12 cellular contexts compared by ENCODE assay signal in the genomic region with DNA sequence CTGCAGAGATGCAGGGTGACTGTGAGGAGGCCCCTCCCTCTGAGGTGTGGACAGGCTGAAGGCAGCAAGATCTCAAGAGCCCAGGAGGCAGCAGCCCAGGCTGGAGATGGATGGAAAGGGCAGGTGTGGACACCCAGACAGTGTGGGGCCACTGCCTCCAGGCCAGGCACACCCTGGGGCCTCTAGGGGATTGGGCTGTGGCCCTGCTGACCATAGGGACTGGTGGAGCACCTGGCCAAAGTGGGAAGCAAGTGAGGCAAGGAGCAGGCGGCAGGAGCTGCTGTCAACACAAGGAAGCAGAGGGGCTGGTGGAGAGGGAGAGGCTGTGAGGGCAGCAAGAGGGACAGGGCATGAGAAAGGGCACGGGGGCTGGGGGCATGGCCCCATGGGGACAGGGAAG. TPM values are rescaled to one million over a fixed set of nuclear protein-coding genes. Genes with fewer than 3 reads are reported as not detected.
DNase-seq lines count a peak whose midpoint lies in the region; ATAC-seq and TF ChIP-seq lines count a peak whose summit lies in the region.
"Had no signal": no experiment of that assay in that cellular context is flagged by ENCODE, and none has a peak within 500 bp of the region (broad histone marks: within the 10 kb centered on the region; RNA-seq: fewer than 3 reads in every experiment).

No MANE protein-coding gene starts in this region.

- peaks cover 21% of the 10 kb centered on the region for H3K4me1 Mint-ChIP-seq in osteocyte (ENCODE audit: unreplicated experiment)

- peaks cover 24% of the 10 kb centered on the region for H3K9me3 ChIP-seq in NT2/D1 (ENCODE audit: insufficient read depth, low read length)
- H3K9me3 ChIP-seq in duodenal mucosa (ENCODE audit: control insufficient read depth in 1 of 2, low read length in 2 of 2): peaks cover 1 to 9% of the 10 kb centered on the region in 2 donors

- DNase-seq in NT2/D1 (ENCODE audit: low read depth, low spot score) (no peak), osteocyte (ENCODE audit: extremely low spot score, unreplicated experiment) (peak; percentile 80), amygdala (lab: John Stamatoyannopoulos, UW) (no peak), NCI-H69 (lab: John Stamatoyannopoulos, UW) (no peak), HCEC 1CT (no peak)
- DNase-seq: activated CD4-positive, alpha-beta T cell treated with anti-CD3 and anti-CD28 coated beads for 4 hours; DMS153; NCI-H1436 treated with DMSO at 0.1 percent for 48 hours; OCI-M1 had no signal

- no peak overlapping the region for H3K27ac Mint-ChIP-seq in osteocyte (ENCODE audit: unreplicated experiment)

- peaks cover 34% of the 10 kb centered on the region for H3K4me1 ChIP-seq in NT2/D1 (ENCODE audit: insufficient read depth, insufficient read length)
- peaks cover 18% of the 10 kb centered on the region in 2 donors for H3K4me1 ChIP-seq in duodenal mucosa (ENCODE audit: control insufficient read depth in 1 of 2, insufficient read depth in 2 of 2, low read length in 2 of 2)

- ATAC-seq in GM21360 (IDR thresholded peaks at IDR 0.05; ENCODE audit: unreplicated experiment): no peak

- H3K9me3 Mint-ChIP-seq in osteocyte (ENCODE audit: unreplicated experiment): peaks cover 19% of the 10 kb centered on the region

- H3K9ac ChIP-seq in NT2/D1 (ENCODE audit: insufficient read length, low read depth) (peak overlapping the region; percentile 68), duodenal mucosa (ENCODE audit: low read depth in 1 of 2, low read length in 2 of 2) (no peak overlapping the region)

- H3K36me3 Mint-ChIP-seq in osteocyte (ENCODE audit: unreplicated experiment): peaks cover 6% of the 10 kb centered on the region

- TF ChIP-seq CTCF in C4-2B (conservative IDR thresholded peaks at IDR 0.05): no peak
- no peak for TF ChIP-seq CTCF in osteocyte (IDR thresholded peaks at IDR 0.05)

- H3K27ac ChIP-seq in C4-2B (peak overlapping the region; percentile 89), duodenal mucosa (ENCODE audit: low read depth, low read length) (peak overlapping the region; percentile 5)

- H3K4me3 ChIP-seq in NT2/D1 (ENCODE audit: insufficient read length, low read depth): peak overlapping the region; percentile 13
- H3K4me3 ChIP-seq in duodenal mucosa (ENCODE audit: low read depth in 1 of 2, low read length in 2 of 2): peak overlapping the region in 1 of 2 donors; percentile 59

- H3K4me3 Mint-ChIP-seq in osteocyte (ENCODE audit: unreplicated experiment): no peak overlapping the region

- peaks cover 28% of the 10 kb centered on the region for H3K27me3 Mint-ChIP-seq in osteocyte (ENCODE audit: unreplicated experiment)

- H3K27me3 ChIP-seq in NT2/D1 (ENCODE audit: insufficient read depth, insufficient read length) (peaks cover 36% of the 10 kb centered on the region), duodenal mucosa (ENCODE audit: control insufficient read depth in 1 of 2, insufficient read depth in 2 of 2, low read length in 2 of 2) (no peaks in the 10 kb centered on the region)

- H3K36me3 ChIP-seq in NT2/D1 (ENCODE audit: insufficient read depth, insufficient read length, low read length) (no peaks in the 10 kb centered on the region), duodenal mucosa (ENCODE audit: control insufficient read depth in 1 of 2, insufficient read depth in 2 of 2, low read length in 2 of 2) (no peaks in the 10 kb centered on the region)

RNA-seq across cellular contexts. Expression of a gene that starts 10.8 kb away (rescaled TPM):
- 17.6 and 19.4 TPM in 2 replicates for total RNA-seq in osteocyte
